9 cellular contexts compared by ENCODE assay signal in the genomic region with DNA sequence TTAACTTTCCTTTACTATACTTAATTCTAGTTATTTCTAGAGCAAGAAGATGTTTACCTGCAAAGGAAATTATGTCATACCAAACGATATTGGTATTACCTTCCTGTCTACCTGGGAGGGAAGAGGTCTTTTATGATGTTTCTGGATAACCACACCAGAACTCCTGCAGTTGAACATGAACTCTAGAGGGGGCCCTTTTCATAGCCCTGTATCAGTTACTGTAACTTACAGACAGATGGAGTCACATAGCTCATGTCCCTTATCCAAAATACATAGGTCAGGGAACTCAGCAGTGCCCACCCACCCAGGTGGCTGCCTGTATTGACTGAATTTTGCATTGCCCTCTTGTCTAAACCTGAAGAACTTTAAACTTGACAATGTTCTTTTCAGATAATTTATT. TPM values are rescaled to one million over a fixed set of nuclear protein-coding genes. Genes with fewer than 3 reads are reported as not detected.
A peak's percentile ranks its signal among the peaks of the same experiment; 100 is the strongest.
DNase-seq lines count a peak whose midpoint lies in the region; ATAC-seq and TF ChIP-seq lines count a peak whose summit lies in the region.
"Had no signal": no experiment of that assay in that cellular context is flagged by ENCODE, and none has a peak within 500 bp of the region (broad histone marks: within the 10 kb centered on the region; RNA-seq: fewer than 3 reads in every experiment).

No MANE protein-coding gene starts in this region.

- CTCF ChIA-PET in T-cell (lab: Charles Lee): interaction anchor here in 1 of 2 donors (1.0 to 1.1 kb wide), 2 partner anchors 100 to 249 kb away, joined by 4 to 10 read pairs; a partner anchor contains a TSS

- peak; percentile 65 for TF ChIP-seq CTCF in HFFc6 (IDR thresholded peaks at IDR 0.05)

- H3K36me3 Mint-ChIP-seq in HFFc6 (ENCODE audit: low read depth) (peaks cover 36% of the 10 kb centered on the region), T-cell (peaks cover 20% of the 10 kb centered on the region)

- POLR2A ChIA-PET in T-cell (lab: Charles Lee): interaction anchor here in 1 of 2 donors (0.5 kb wide), 1 partner anchor 15 kb away, joined by 3 read pairs; no protein-coding TSS in a partner anchor

- DNase-seq in DMS 273 treated with DMSO at 0.1 percent for 48 hours (lab: John Stamatoyannopoulos, UW) (peak; percentile 40), HFFc6 (peak; percentile 10), T-cell (peak in 4 of 34 experiments; percentile 5 to 19 (median 10)), left lobe of liver (ENCODE audit: low spot score) (no peak)
- DNase-seq: islet precursor cell had no signal

- H3K4me3 Mint-ChIP-seq in HFFc6: no peak overlapping the region
- no peak overlapping the region for H3K4me3 Mint-ChIP-seq in T-cell
- H3K4me3 Mint-ChIP-seq: brain had no signal

- H3K4me1 Mint-ChIP-seq in HFFc6 (ENCODE audit: low read depth) (peaks cover 22% of the 10 kb centered on the region), T-cell (peaks cover 8 to 16% (median 15%) of the 10 kb centered on the region in 3 donors)
- H3K4me1 Mint-ChIP-seq: brain had no signal

- ATAC-seq in T-cell (replicated peaks in 1 of 4) (peak; percentile 43 to 86 (median 50)), left lobe of liver (peak; percentile 24), HG02870 (IDR thresholded peaks at IDR 0.05; ENCODE audit: unreplicated experiment) (no peak), GM19463 (IDR thresholded peaks at IDR 0.05; ENCODE audit: unreplicated experiment) (no peak), HG03196 (IDR thresholded peaks at IDR 0.05; ENCODE audit: unreplicated experiment) (no peak)

- H3K9me3 Mint-ChIP-seq in HFFc6: no peaks in the 10 kb centered on the region
- no peaks in the 10 kb centered on the region for H3K9me3 Mint-ChIP-seq in T-cell
- H3K9me3 Mint-ChIP-seq: brain had no signal

- H3K27ac Mint-ChIP-seq in HFFc6: no peak overlapping the region; the same call in 1 of the 2 replicates
- no peak overlapping the region for H3K27ac Mint-ChIP-seq in T-cell

- H3K27me3 Mint-ChIP-seq in HFFc6 (ENCODE audit: insufficient read depth): no peaks in the 10 kb centered on the region
- no peaks in the 10 kb centered on the region for H3K27me3 Mint-ChIP-seq in T-cell
- H3K27me3 Mint-ChIP-seq: brain had no signal

RNA-seq across cellular contexts. Expression of a gene that starts 35.1 kb away (rescaled TPM):
- total RNA-seq in HFFc6 (2021; fragmentation: NEBNext Ultra II Directional; extraction: Animal tissue kit (Norgen Biotek cat#: 25700)): 1,000 to 10,000 TPM; 1,181 to 1,631 (median 1,227) TPM
- 1 to 10 TPM in 4 of 5 donors, not detected in 1; 1.3 to 2.8 (median 1.7) TPM for total RNA-seq in T-cell
- 22.8 TPM for total RNA-seq in left lobe of liver

Comparison
In these comparisons a context has a peak if more than half of its experiments do, and no peak if none do; other contexts are left out.
1. ATAC-seq: peak in T-cell (4 of 4) and left lobe of liver (single experiment); none in HG02870 (single experiment), GM19463 (single experiment) and HG03196 (single experiment).
2. RNA of a gene that starts 35.1 kb away (total RNA-seq): 1,181 to 1,631 TPM in HFFc6; 22.8 TPM in left lobe of liver (single experiment) and 1.3 to 2.8 TPM in T-cell; every median in the first group is over 10 times any median in the second.